8 cellular contexts compared by ENCODE assay signal in the genomic region with DNA sequence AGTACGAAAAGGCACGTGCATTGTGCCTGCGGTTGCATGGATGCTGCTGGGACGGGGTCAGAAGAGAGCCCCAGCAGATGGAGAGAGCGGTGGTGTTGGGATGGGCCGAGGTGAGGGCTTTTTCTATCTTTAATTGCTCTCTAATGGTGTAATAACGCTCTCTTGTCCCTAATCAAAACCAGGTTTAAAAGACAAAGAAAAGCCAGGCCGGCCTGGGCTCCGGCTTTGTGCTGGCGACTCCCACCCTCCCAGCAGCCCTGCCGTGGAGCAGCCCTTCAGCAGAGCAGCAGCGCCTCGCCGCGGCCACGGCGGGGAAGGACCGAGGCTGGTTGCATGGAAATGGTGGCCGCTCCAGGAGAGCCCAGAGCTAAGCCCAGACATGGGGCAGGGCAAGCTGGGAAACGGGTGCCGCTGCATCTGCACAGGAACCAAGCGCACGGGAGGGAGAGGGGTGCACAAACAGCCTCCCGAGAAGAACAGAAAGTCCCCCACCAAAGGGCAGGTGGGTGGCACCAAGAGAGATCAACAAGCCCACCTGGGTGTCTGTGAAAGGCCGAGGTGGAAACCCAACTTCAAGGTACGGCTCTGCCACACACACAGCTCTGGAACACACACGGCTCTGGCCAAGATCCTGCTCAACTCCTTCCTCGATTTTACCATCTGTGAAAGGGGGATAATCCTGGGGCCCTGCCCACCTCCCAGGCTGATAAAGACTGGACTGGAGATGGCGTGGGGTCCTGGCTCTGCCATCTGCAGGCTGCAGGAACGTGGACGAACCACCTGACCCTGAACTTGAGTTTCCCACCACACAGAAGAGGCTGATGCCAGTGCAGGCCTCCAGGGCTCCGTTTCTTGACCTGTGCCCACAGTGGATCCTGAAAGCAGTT. TPM values are rescaled to one million over a fixed set of nuclear protein-coding genes. Genes with fewer than 3 reads are reported as not detected.
A peak's percentile ranks its signal among the peaks of the same experiment; 100 is the strongest.
DNase-seq lines count a peak whose midpoint lies in the region; ATAC-seq and TF ChIP-seq lines count a peak whose summit lies in the region.

No MANE protein-coding gene starts in this region.

- H3K27ac Mint-ChIP-seq in activated CD8-positive, alpha-beta T cell treated with anti-CD3 and anti-CD28 coated beads, Interleukin-2, amount 10 ng/mL, durations not matched to agents 7 days and 5 days, result no peak overlapping the region

- H3K36me3 ChIP-seq in esophagus squamous epithelium (peaks cover 3 to 51% (median 9%) of the 10 kb centered on the region in 3 donors), muscle layer of duodenum (ENCODE audit: control insufficient read depth in 1 of 2, insufficient read depth in 2 of 2, low read length in 2 of 2) (peaks cover 25% of the 10 kb centered on the region in 2 donors), suprapubic skin (peaks cover 40% of the 10 kb centered on the region)

- H3K9me3 ChIP-seq in esophagus squamous epithelium, result no peaks in the 10 kb centered on the region
- no peaks in the 10 kb centered on the region for H3K9me3 ChIP-seq in muscle layer of duodenum (ENCODE audit: control insufficient read depth in 1 of 2, low read length in 2 of 2)
- H3K9me3 ChIP-seq in suprapubic skin, result no peaks in the 10 kb centered on the region

- intact Hi-C loops in esophagus squamous epithelium (cut with DNase I), result loop anchor here (5.0 kb wide), 1 partner anchor 194 kb away; no protein-coding TSS in a partner anchor

- H3K4me3 ChIP-seq in AG09309 (ENCODE audit: control insufficient read depth, low read depth, low read length) (no peak overlapping the region), esophagus squamous epithelium (peak overlapping the region in 1 of 4 donors; percentile 4), muscle layer of duodenum (ENCODE audit: low read depth in 1 of 2, low read length in 2 of 2) (no peak overlapping the region), suprapubic skin (no peak overlapping the region)

- 42 to 54% methylated on average over 18 to 21 of the region's 32 CpGs for WGBS in esophagus squamous epithelium, 2 donors
- 47% methylated on average over 32 of the region's 32 CpGs for WGBS in suprapubic skin

- CTCF ChIA-PET in activated CD8-positive, alpha-beta T cell treated with anti-CD3 and anti-CD28 coated beads, Interleukin-2, amount 10 ng/mL, durations not matched to agents 7 days and 5 days (lab: Charles Lee), result interaction anchor here (0.9 to 3.0 kb wide), 6 partner anchors 15 to 213 kb away, joined by 3 to 19 read pairs (median 6); a partner anchor contains a TSS

- no peaks in the 10 kb centered on the region for H3K27me3 Mint-ChIP-seq in activated CD8-positive, alpha-beta T cell treated with anti-CD3 and anti-CD28 coated beads, Interleukin-2, amount 10 ng/mL, durations not matched to agents 7 days and 5 days (ENCODE audit: low read depth)

- no peak for TF ChIP-seq EP300 in suprapubic skin (IDR thresholded peaks at IDR 0.05)

- H3K9me3 Mint-ChIP-seq in activated CD8-positive, alpha-beta T cell treated with anti-CD3 and anti-CD28 coated beads, Interleukin-2, amount 10 ng/mL, durations not matched to agents 7 days and 5 days (ENCODE audit: insufficient read depth), result no peaks in the 10 kb centered on the region

- DNase-seq in AG09309 (ENCODE audit: low read depth) (peak; percentile 42), NCI-H2227 treated with DMSO at 0.1 percent for 48 hours (lab: John Stamatoyannopoulos, UW) (peak; percentile 84), esophagus squamous epithelium (lab: John Stamatoyannopoulos, UW) (no peak), suprapubic skin (ENCODE audit: low spot score in 2 of 2) (peak; percentile 91 to 96)
- peak; percentile 48 for DNase-seq in activated CD8-positive, alpha-beta T cell treated with anti-CD3 and anti-CD28 coated beads, Interleukin-2, amount 10 ng/mL, durations not matched to agents 7 days and 5 days

- no peak overlapping the region for H3K4me3 Mint-ChIP-seq in activated CD8-positive, alpha-beta T cell treated with anti-CD3 and anti-CD28 coated beads, Interleukin-2, amount 10 ng/mL, durations not matched to agents 7 days and 5 days

- H3K27ac ChIP-seq in esophagus squamous epithelium, result peak overlapping the region; percentile 49 to 85 (median 82)
- peak overlapping the region; percentile 86 for H3K27ac ChIP-seq in muscle layer of duodenum (ENCODE audit: low read length)
- H3K27ac ChIP-seq in suprapubic skin, result peak overlapping the region; percentile 64

- peak; percentile 60 for ATAC-seq in GM18520 (IDR thresholded peaks at IDR 0.05; ENCODE audit: unreplicated experiment)
- ATAC-seq in HG03103 (IDR thresholded peaks at IDR 0.05; ENCODE audit: low read depth, unreplicated experiment), result peak; percentile 70
- peak; percentile 79 for ATAC-seq in activated CD8-positive, alpha-beta T cell treated with anti-CD3 and anti-CD28 coated beads, Interleukin-2, amount 10 ng/mL, durations not matched to agents 7 days and 5 days

- POLR2A ChIA-PET in activated CD8-positive, alpha-beta T cell treated with anti-CD3 and anti-CD28 coated beads, Interleukin-2, amount 10 ng/mL, durations not matched to agents 7 days and 5 days (lab: Charles Lee), result no interaction called here

- peak; percentile 98 for TF ChIP-seq CTCF in AG09309 (IDR thresholded peaks at IDR 0.05; ENCODE audit: control insufficient read depth, insufficient read depth, low read depth, low read length, missing control alignments)
- peak; percentile 74 to 98 (median 92) for TF ChIP-seq CTCF in esophagus squamous epithelium (IDR thresholded peaks at IDR 0.05)
- TF ChIP-seq CTCF in suprapubic skin (IDR thresholded peaks at IDR 0.05), result peak; percentile 90 to 94

- H3K36me3 Mint-ChIP-seq in activated CD8-positive, alpha-beta T cell treated with anti-CD3 and anti-CD28 coated beads, Interleukin-2, amount 10 ng/mL, durations not matched to agents 7 days and 5 days (ENCODE audit: low read depth), result no peaks in the 10 kb centered on the region

- H3K4me1 ChIP-seq in esophagus squamous epithelium, result peaks cover 11 to 64% (median 26%) of the 10 kb centered on the region in 3 donors
- peaks cover 17 to 28% of the 10 kb centered on the region in 2 donors for H3K4me1 ChIP-seq in muscle layer of duodenum (ENCODE audit: control insufficient read depth in 1 of 2, insufficient read depth in 2 of 2, low read length in 2 of 2)
- H3K4me1 ChIP-seq in suprapubic skin, result peaks cover 44% of the 10 kb centered on the region

- peaks cover 3% of the 10 kb centered on the region for H3K4me1 Mint-ChIP-seq in activated CD8-positive, alpha-beta T cell treated with anti-CD3 and anti-CD28 coated beads, Interleukin-2, amount 10 ng/mL, durations not matched to agents 7 days and 5 days (ENCODE audit: low read depth)

- H3K27me3 ChIP-seq in esophagus squamous epithelium, result no peaks in the 10 kb centered on the region
- no peaks in the 10 kb centered on the region for H3K27me3 ChIP-seq in muscle layer of duodenum (ENCODE audit: low read depth, low read length)
- no peaks in the 10 kb centered on the region for H3K27me3 ChIP-seq in suprapubic skin

- TF ChIP-seq POLR2A in esophagus squamous epithelium (IDR thresholded peaks at IDR 0.05), result no peak
- TF ChIP-seq POLR2A in suprapubic skin (IDR thresholded peaks at IDR 0.05), result no peak

RNA-seq across cellular contexts. Expression of a gene that starts 15.0 kb away (rescaled TPM):
- 10 to 100 TPM; 10.5 to 11.2 TPM for total RNA-seq in activated CD8-positive, alpha-beta T cell treated with anti-CD3 and anti-CD28 coated beads, Interleukin-2, amount 10 ng/mL, durations not matched to agents 7 days and 5 days
- total RNA-seq in esophagus squamous epithelium (10 to 100 TPM in 3 of 4 donors, 1 to 10 TPM in 1; 7.9 to 22.1 (median 16.9) TPM), suprapubic skin (10 to 100 TPM; 23.3 to 38.2 (median 34.2) TPM)

RNA-seq across cellular contexts. Expression of a gene that starts 31.0 kb away (rescaled TPM):
- not detected for total RNA-seq in activated CD8-positive, alpha-beta T cell treated with anti-CD3 and anti-CD28 coated beads, Interleukin-2, amount 10 ng/mL, durations not matched to agents 7 days and 5 days
- total RNA-seq in esophagus squamous epithelium, result 1 to 10 TPM in 2 of 4 donors, under 1 TPM in 2; 0.26 to 1.9 (median 0.78) TPM
- 1 to 10 TPM; 1.9 to 3.1 (median 2.4) TPM for total RNA-seq in suprapubic skin
